ENCODE assay signal across 24 cellular contexts in genomic region chr17:72974605-72975232, GRCh38.
DNase-seq lines count a peak whose midpoint lies in the region; ATAC-seq, FAIRE-seq and TF ChIP-seq lines count a peak whose summit lies in the region.
"Had no signal": no experiment of that assay in that cellular context is flagged by ENCODE, and none has a peak within 500 bp of the region (broad histone marks: within the 10 kb centered on the region; RNA-seq: fewer than 3 reads in every experiment).

No MANE protein-coding gene starts in this region.

- WGBS in HepG2 (ENCODE audit: low lambda C conversion rate) = 56% methylated on average over 4 of the region's 4 CpGs
- WGBS in right lobe of liver (ENCODE audit: insufficient coverage, low coverage, low lambda C conversion rate, missing lambda C conversion rate) = 74% methylated on average over 3 of the region's 4 CpGs

- H3K4me2 ChIP-seq in HepG2 (ENCODE audit: low read depth, low read length) (no peak overlapping the region), PC-9 (no peak overlapping the region)
- H3K4me2 ChIP-seq: BLaER1 treated with 17β-estradiol and CSF1 and Interleukin-3, amounts not matched to agents 10 nM and 100 nM had no signal

- peaks cover 4 to 15% of the 10 kb centered on the region in 2 experiments; a peak in 3 of 5 replicates for H3K27me3 ChIP-seq in HepG2 (ENCODE audit: control insufficient read depth in 1 of 2, insufficient read depth in 2 of 2, low read length in 2 of 2)
- H3K27me3 ChIP-seq in right lobe of liver = no peaks in the 10 kb centered on the region
- no peaks in the 10 kb centered on the region for H3K27me3 ChIP-seq in PC-9 (ENCODE audit: insufficient read depth, low read depth)
- H3K27me3 ChIP-seq: BLaER1 treated with 17β-estradiol and CSF1 and Interleukin-3, amounts not matched to agents 10 nM and 100 nM; right atrium auricular region; uterus had no signal

- H3K4me1 ChIP-seq in HepG2 (ENCODE audit: insufficient read depth, low read length) (peaks cover 45% of the 10 kb centered on the region), right lobe of liver (peaks cover 0 to 29% (median 10%) of the 10 kb centered on the region in 4 donors), PC-9 (replicated peaks; ENCODE audit: insufficient read depth) (peaks cover 47% of the 10 kb centered on the region)

- BruUV-seq in HepG2 (replicated peaks; lab: Mats Ljungman, UMichigan) (no TSS peak), PC-9 (replicated peaks; lab: Mats Ljungman, UMichigan) (no TSS peak)

- H4K20me1 ChIP-seq in HepG2 (ENCODE audit: insufficient read depth, low read length) (peaks cover 23% of the 10 kb centered on the region), PC-9 (ENCODE audit: insufficient read depth) (no peaks in the 10 kb centered on the region)

- TF ChIP-seq POLR2A in HepG2 (IDR thresholded peaks at IDR 0.05; ENCODE audit: insufficient read depth in 1 of 2, low read depth in 2 of 2, low read length in 2 of 2) (no peak), right lobe of liver (IDR thresholded peaks at IDR 0.05) (no peak)

- POLR2A ChIA-PET in HepG2 (lab: Yijun Ruan, JAX) = interaction anchor here (0.7 kb wide), 1 partner anchor 136 kb away, joined by 3 read pairs; no protein-coding TSS in a partner anchor
- POLR2A ChIA-PET in PC-9 (lab: Charles Lee; ENCODE audit: unreplicated experiment) = interaction anchor here (0.6 kb wide), 1 partner anchor 291 kb away, joined by 7 read pairs; no protein-coding TSS in a partner anchor

- H3F3A ChIP-seq in PC-9 (ENCODE audit: insufficient read depth, low read depth) = peaks cover 40% of the 10 kb centered on the region

- H3K79me2 ChIP-seq in HepG2 (ENCODE audit: insufficient read depth, low read length) (no peaks in the 10 kb centered on the region), PC-9 (ENCODE audit: low read depth) (0 out of 2 replicates have a peak, but pooled peaks cover 4% of the 10 kb centered on the region)

- no peaks in the 10 kb centered on the region for H3K9me2 ChIP-seq in PC-9 (ENCODE audit: insufficient read depth)

- no peaks in the 10 kb centered on the region for H3K9me3 ChIP-seq in HepG2 (ENCODE audit: low read length)
- no peaks in the 10 kb centered on the region for H3K9me3 ChIP-seq in right lobe of liver
- no peaks in the 10 kb centered on the region for H3K9me3 ChIP-seq in PC-9 (ENCODE audit: insufficient read depth, low read depth)
- H3K9me3 ChIP-seq: right atrium auricular region, uterus had no signal

- FAIRE-seq in HepG2 (lab: Jason Lieb, UNC) = no peak
- FAIRE-seq: A204.1, D721Med, endometrium, keratinocyte had no signal

- intact Hi-C loops in HepG2 (cut with micrococcal nuclease; ENCODE audit: unreplicated experiment) (no loop called here), right lobe of liver (cut with DNase I) (no loop called here), PC-9 (cut with micrococcal nuclease; ENCODE audit: unreplicated experiment) (no loop called here)

- DNase-seq in HepG2 (ENCODE audit: low spot score) = peak; percentile 44
- DNase-seq in right lobe of liver = no peak
- peak in 1 of 2 experiments; percentile 80 for DNase-seq in PC-9
- DNase-seq in fibroblast of mammary gland (ENCODE audit: low read depth) = peak; percentile 51
- DNase-seq in stimulated activated naive CD4-positive, alpha-beta T cell (lab: John Stamatoyannopoulos, UW) = no peak
- no peak for DNase-seq in NK-92 (lab: John Stamatoyannopoulos, UW; ENCODE audit: unreplicated experiment)
- no peak for DNase-seq in activated CD8-positive, alpha-beta memory T cell treated with anti-CD3 and anti-CD28 coated beads, Interleukin-2, amount 50 U/mL, for 4 hours
- DNase-seq: activated CD4-positive, alpha-beta T cell treated with anti-CD3 and anti-CD28 coated beads, Interleukin-2, amount 10 ng/mL, durations not matched to agents 24 days and 14 days; activated CD8-positive, alpha-beta memory T cell treated with anti-CD3 and anti-CD28 coated beads, Interleukin-2, amount 50 U/mL, for 48 hours; activated effector memory CD4-positive, alpha-beta T cell treated with Interleukin-2 at 50 U/mL for 16 hours; activated naive CD8-positive, alpha-beta T cell treated with anti-CD3 and anti-CD28 coated beads, Interleukin-2, amount 50 U/mL, for 24 hours; GDM1; H7; hippocampal formation; NCI-H1105 treated with DMSO at 0.1 percent for 48 hours; substantia nigra; uterus had no signal

- no peak for TF ChIP-seq EP300 in HepG2 (IDR thresholded peaks at IDR 0.05; ENCODE audit: low read depth in 2 of 2, low read length in 2 of 2)
- TF ChIP-seq EP300 in HepG2 (CRISPR knock-in tag; IDR thresholded peaks at IDR 0.05; ENCODE audit: borderline replicate concordance) = no peak

- H3K36me3 ChIP-seq in HepG2 (replicated peaks in 1 of 2; ENCODE audit: control insufficient read depth in 1 of 2, insufficient read depth in 2 of 2, low read length in 2 of 2) (no peaks in the 10 kb centered on the region), right lobe of liver (no peaks in the 10 kb centered on the region), PC-9 (ENCODE audit: low read depth) (no peaks in the 10 kb centered on the region)
- H3K36me3 ChIP-seq: right atrium auricular region, uterus had no signal

- in situ Hi-C loops in HepG2 (cut with HindIII; ENCODE audit: extremely low pct_ligation_motif_present, low pct_unique_long_range_greater_than_20kb) = loop anchor here (10.0 to 25.0 kb wide), 2 partner anchors 240 to 413 kb away; no protein-coding TSS in a partner anchor

- H3K27ac ChIP-seq in HepG2 (ENCODE audit: extremely low read length, insufficient read depth, low read length) (no peak overlapping the region), right lobe of liver (no peak overlapping the region), PC-9 (peak overlapping the region; percentile 52)
- H3K27ac ChIP-seq: BLaER1 treated with 17β-estradiol and CSF1 and Interleukin-3, amounts not matched to agents 10 nM and 100 nM; right atrium auricular region; uterus had no signal

- no peak overlapping the region for H3K9ac ChIP-seq in HepG2 (ENCODE audit: insufficient read depth, low read depth, low read length)
- H3K9ac ChIP-seq: BLaER1 treated with 17β-estradiol and CSF1 and Interleukin-3, amounts not matched to agents 10 nM and 100 nM had no signal

- no peak for TF ChIP-seq RAD21 in HepG2 (CRISPR knock-in tag; IDR thresholded peaks at IDR 0.05)

- H2AFZ ChIP-seq in HepG2 (ENCODE audit: low read length) (no peak overlapping the region), PC-9 (no peak overlapping the region)

- ATAC-seq in HepG2 (no peak), right lobe of liver (no peak), GM18868 (IDR thresholded peaks at IDR 0.05; ENCODE audit: unreplicated experiment) (no peak)
- ATAC-seq: activated naive CD8-positive, alpha-beta T cell treated with anti-CD3 and anti-CD28 coated beads, Interleukin-2, amount 50 U/mL, for 24 hours had no signal

- CTCF ChIA-PET in HepG2 (lab: Yijun Ruan, JAX; ENCODE audit: low intra/inter-chr PET ratio, low total read pairs) (no interaction called here), PC-9 (lab: Charles Lee) (no interaction called here)

- TF ChIP-seq CTCF in HepG2 (CRISPR knock-in tag; IDR thresholded peaks at IDR 0.05) (no peak), right lobe of liver (IDR thresholded peaks at IDR 0.05) (no peak), PC-9 (conservative IDR thresholded peaks at IDR 0.05) (no peak), fibroblast of mammary gland (conservative IDR thresholded peaks at IDR 0.05; ENCODE audit: control insufficient read depth, insufficient read depth, low read depth, low read length) (no peak)

- H3K4me3 ChIP-seq in HepG2 (replicated peaks in 1 of 3; ENCODE audit: insufficient read depth in 1 of 3, low read depth in 2 of 3, low read length in 3 of 3) (no peak overlapping the region), right lobe of liver (no peak overlapping the region), PC-9 (no peak overlapping the region), fibroblast of mammary gland (ENCODE audit: control insufficient read depth, low read depth, low read length) (no peak overlapping the region)
- H3K4me3 ChIP-seq: BLaER1 treated with 17β-estradiol and CSF1 and Interleukin-3, amounts not matched to agents 10 nM and 100 nM; right atrium auricular region; uterus had no signal

TF ChIP-seq in HepG2, 621 proteins besides CTCF, POLR2A, EP300 and RAD21:
- peak; percentile 59 for TF ChIP-seq FOSL2 (CRISPR knock-in tag; IDR thresholded peaks at IDR 0.05)
- TF ChIP-seq RBM22 (optimal IDR thresholded peaks at IDR 0.05; ENCODE audit: low read length) = no peak
- no peak for TF ChIP-seq U2AF2 (IDR thresholded peaks at IDR 0.05; ENCODE audit: low read depth, low read length)
- peak; percentile 38; the same call in 1 of the 2 replicates for TF ChIP-seq FOXA3 (CRISPR knock-in tag; IDR thresholded peaks at IDR 0.05)
- no peak for TF ChIP-seq ATF7 (IDR thresholded peaks at IDR 0.05)
- no peak for TF ChIP-seq ATF7 (CRISPR knock-in tag; IDR thresholded peaks at IDR 0.05)
- peak; percentile 32; the same call in 1 of the 2 replicates for TF ChIP-seq BCL6 (CRISPR knock-in tag; IDR thresholded peaks at IDR 0.05)
- TF ChIP-seq FOXA1 (IDR thresholded peaks at IDR 0.05) = no peak
- TF ChIP-seq FOXA1 (CRISPR knock-in tag; IDR thresholded peaks at IDR 0.05) = peak; percentile 50; the same call in 1 of the 2 replicates

Comparison
In these comparisons a context has a peak if more than half of its experiments do, and no peak if none do; other contexts are left out.
1. DNase-seq: peak in HepG2 (single experiment) and fibroblast of mammary gland (single experiment); none in right lobe of liver (0 of 3), stimulated activated naive CD4-positive, alpha-beta T cell (0 of 6), NK-92 (single experiment) and activated CD8-positive, alpha-beta memory T cell treated with anti-CD3 and anti-CD28 coated beads, Interleukin-2, amount 50 U/mL, for 4 hours (single experiment).